11 cellular contexts compared by ENCODE assay signal in the genomic region with DNA sequence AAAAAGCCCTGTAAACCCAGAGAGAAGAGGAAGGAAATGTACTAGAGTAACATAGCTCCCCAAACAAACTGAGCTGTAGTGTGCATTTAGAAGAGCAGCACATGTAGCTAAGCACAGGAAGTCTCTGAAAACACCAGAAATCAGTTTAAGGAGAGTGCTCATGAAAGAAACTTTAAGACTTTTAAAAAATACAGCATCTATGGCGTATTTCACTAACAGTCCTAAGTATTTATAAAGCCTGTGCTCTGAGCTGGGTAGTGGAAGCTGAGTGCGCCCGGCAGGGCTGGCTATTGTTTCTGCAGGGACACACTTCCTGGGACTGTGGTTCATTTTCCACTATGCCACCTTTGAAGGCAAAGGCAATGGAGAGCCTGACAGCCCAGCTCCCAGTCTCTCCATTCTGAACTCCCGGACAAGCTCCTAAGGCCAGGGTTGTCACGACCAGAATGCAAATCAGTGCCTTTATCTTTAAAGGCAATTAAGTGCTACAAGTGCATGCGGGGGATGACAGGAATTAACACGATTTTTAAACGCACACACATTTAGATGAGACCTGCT. TPM values are rescaled to one million over a fixed set of nuclear protein-coding genes. Genes with fewer than 3 reads are reported as not detected.
DNase-seq lines count a peak whose midpoint lies in the region; ATAC-seq, FAIRE-seq and TF ChIP-seq lines count a peak whose summit lies in the region.
"Had no signal": no experiment of that assay in that cellular context is flagged by ENCODE, and none has a peak within 500 bp of the region (broad histone marks: within the 10 kb centered on the region; RNA-seq: fewer than 3 reads in every experiment).

No MANE protein-coding gene starts in this region.

- no peaks in the 10 kb centered on the region for H3K9me3 ChIP-seq in OCI-LY3 (ENCODE audit: insufficient read depth, low read length)
- no peaks in the 10 kb centered on the region for H3K9me3 ChIP-seq in ectodermal cell (ENCODE audit: control insufficient read depth, low read length)
- H3K9me3 ChIP-seq: SJSA1 had no signal

- no peaks in the 10 kb centered on the region for H3K36me3 Mint-ChIP-seq in natural killer cell

- no peak overlapping the region for H2AFZ ChIP-seq in OCI-LY3 (ENCODE audit: low read depth, low read length)

- H3K27me3 Mint-ChIP-seq in natural killer cell (ENCODE audit: low read depth in 2 of 2), result no peaks in the 10 kb centered on the region

- H3K4me1 ChIP-seq in OCI-LY3 (ENCODE audit: low read length) (peaks cover 64% of the 10 kb centered on the region), ectodermal cell (ENCODE audit: control insufficient read depth, insufficient read depth, low read length) (peaks cover 40% of the 10 kb centered on the region)

- DNase-seq in GM19239 (ENCODE audit: insufficient read length, low spot score), result no peak
- DNase-seq in natural killer cell, result no peak
- DNase-seq in KG1 (lab: John Stamatoyannopoulos, UW), result no peak
- DNase-seq: DMS 273 treated with DMSO at 0.1 percent for 48 hours, NCI-H1105 treated with DMSO at 0.1 percent for 48 hours had no signal

- H3K27ac ChIP-seq in OCI-LY3 (ENCODE audit: low read length) (peak overlapping the region; percentile 98), ectodermal cell (ENCODE audit: insufficient read depth, low read depth, low read length, poor library complexity, severe bottlenecking) (peak overlapping the region; percentile 51)
- H3K27ac ChIP-seq: SJSA1 had no signal

- H3K9me3 Mint-ChIP-seq in natural killer cell, result no peaks in the 10 kb centered on the region

- H3K4me3 ChIP-seq in OCI-LY3 (ENCODE audit: low read length) (no peak overlapping the region), ectodermal cell (ENCODE audit: insufficient read depth, low read depth, low read length) (no peak overlapping the region)
- H3K4me3 ChIP-seq: SJSA1 had no signal

- no peaks in the 10 kb centered on the region for H3K27me3 ChIP-seq in OCI-LY3 (ENCODE audit: low read depth, low read length)
- H3K27me3 ChIP-seq in ectodermal cell (ENCODE audit: control insufficient read depth, insufficient read depth, low read length, poor library complexity, severe bottlenecking), result no peaks in the 10 kb centered on the region
- H3K27me3 ChIP-seq: SJSA1 had no signal

- H3K4me2 ChIP-seq in OCI-LY3 (ENCODE audit: low read length), result peak overlapping the region; percentile 92

- H3K9ac ChIP-seq in OCI-LY3 (ENCODE audit: low read length), result peak overlapping the region; percentile 81; the same call in 1 of the 2 replicates

- peak; percentile 32 to 54 (median 40) for ATAC-seq in natural killer cell
- no peak for ATAC-seq in HG03442 (IDR thresholded peaks at IDR 0.05; ENCODE audit: unreplicated experiment)
- no peak for ATAC-seq in HG03135 (IDR thresholded peaks at IDR 0.05; ENCODE audit: unreplicated experiment)

- H3K4me1 Mint-ChIP-seq in natural killer cell, result peaks cover 60 to 69% of the 10 kb centered on the region in 2 donors

- 36 to 39% methylated on average over 8 of the region's 8 CpGs for whole genome bisulfite sequencing in ectodermal cell, 2 experiments

- H3K4me3 Mint-ChIP-seq in natural killer cell, result peak overlapping the region; percentile 59

- FAIRE-seq in GM19239 (lab: Jason Lieb, UNC), result peak; percentile 81
- FAIRE-seq: GM12891 had no signal

- peak overlapping the region; percentile 77 to 79 for H3K27ac Mint-ChIP-seq in natural killer cell

- intact Hi-C loops in natural killer cell (cut with micrococcal nuclease), result no loop called here

- H4K20me1 ChIP-seq in OCI-LY3 (ENCODE audit: insufficient read depth, low read length), result no peaks in the 10 kb centered on the region

- TF ChIP-seq CTCF in OCI-LY3 (IDR thresholded peaks at IDR 0.05; ENCODE audit: low read depth, low read length) (no peak), natural killer cell (IDR thresholded peaks at IDR 0.05) (no peak)

- peaks cover 43% of the 10 kb centered on the region for H3K79me2 ChIP-seq in OCI-LY3 (ENCODE audit: low read length)

- H3K36me3 ChIP-seq in OCI-LY3 (replicated peaks; ENCODE audit: low read depth, low read length) (peaks cover 45% of the 10 kb centered on the region), ectodermal cell (ENCODE audit: control insufficient read depth, insufficient read depth, low read length) (peaks cover 7% of the 10 kb centered on the region)

RNA-seq across cellular contexts. Expression of gene NIN, which starts 45.4 kb away (rescaled TPM):
- polyA plus RNA-seq in ectodermal cell (2013, experiment 1 of 4), result 24.4 TPM
- 25.1 TPM for polyA plus RNA-seq in ectodermal cell (2013, experiment 2 of 4)
- 18.5 TPM for polyA plus RNA-seq in ectodermal cell (2013, experiment 3 of 4)
- polyA plus RNA-seq in ectodermal cell (2013, experiment 4 of 4), result 23.5 TPM
- 100 to 1,000 TPM in 2 of 3 donors, 10 to 100 TPM in 1; 90.8 to 127 (median 118) TPM for total RNA-seq in natural killer cell

Comparison
In these comparisons a context has a peak if more than half of its experiments do, and no peak if none do; other contexts are left out.
1. ATAC-seq: peak in natural killer cell (3 of 3); none in HG03442 (single experiment) and HG03135 (single experiment).